Comparison of ENCODE assay signal across 1 cellular context in genomic region chr15:82963356-82964341, GRCh38.
TF ChIP-seq lines count a peak whose summit lies in the region.

No MANE protein-coding gene starts in this region.

TF ChIP-seq in SK-N-SH, 30 proteins besides CTCF, POLR2A, EP300 and RAD21 (continued from another document):
- TF ChIP-seq, protein P1, sequence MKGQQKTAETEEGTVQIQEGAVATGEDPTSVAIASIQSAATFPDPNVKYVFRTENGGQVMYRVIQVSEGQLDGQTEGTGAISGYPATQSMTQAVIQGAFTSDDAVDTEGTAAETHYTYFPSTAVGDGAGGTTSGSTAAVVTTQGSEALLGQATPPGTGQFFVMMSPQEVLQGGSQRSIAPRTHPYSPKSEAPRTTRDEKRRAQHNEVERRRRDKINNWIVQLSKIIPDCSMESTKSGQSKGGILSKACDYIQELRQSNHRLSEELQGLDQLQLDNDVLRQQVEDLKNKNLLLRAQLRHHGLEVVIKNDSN (IDR thresholded peaks at IDR 0.05; ENCODE audit: borderline replicate concordance, low read depth): no peak
- TF ChIP-seq YY1 (IDR thresholded peaks at IDR 0.05; ENCODE audit: low read depth): no peak
- no peak for TF ChIP-seq JUND (IDR thresholded peaks at IDR 0.05)
- TF ChIP-seq, protein P2, sequence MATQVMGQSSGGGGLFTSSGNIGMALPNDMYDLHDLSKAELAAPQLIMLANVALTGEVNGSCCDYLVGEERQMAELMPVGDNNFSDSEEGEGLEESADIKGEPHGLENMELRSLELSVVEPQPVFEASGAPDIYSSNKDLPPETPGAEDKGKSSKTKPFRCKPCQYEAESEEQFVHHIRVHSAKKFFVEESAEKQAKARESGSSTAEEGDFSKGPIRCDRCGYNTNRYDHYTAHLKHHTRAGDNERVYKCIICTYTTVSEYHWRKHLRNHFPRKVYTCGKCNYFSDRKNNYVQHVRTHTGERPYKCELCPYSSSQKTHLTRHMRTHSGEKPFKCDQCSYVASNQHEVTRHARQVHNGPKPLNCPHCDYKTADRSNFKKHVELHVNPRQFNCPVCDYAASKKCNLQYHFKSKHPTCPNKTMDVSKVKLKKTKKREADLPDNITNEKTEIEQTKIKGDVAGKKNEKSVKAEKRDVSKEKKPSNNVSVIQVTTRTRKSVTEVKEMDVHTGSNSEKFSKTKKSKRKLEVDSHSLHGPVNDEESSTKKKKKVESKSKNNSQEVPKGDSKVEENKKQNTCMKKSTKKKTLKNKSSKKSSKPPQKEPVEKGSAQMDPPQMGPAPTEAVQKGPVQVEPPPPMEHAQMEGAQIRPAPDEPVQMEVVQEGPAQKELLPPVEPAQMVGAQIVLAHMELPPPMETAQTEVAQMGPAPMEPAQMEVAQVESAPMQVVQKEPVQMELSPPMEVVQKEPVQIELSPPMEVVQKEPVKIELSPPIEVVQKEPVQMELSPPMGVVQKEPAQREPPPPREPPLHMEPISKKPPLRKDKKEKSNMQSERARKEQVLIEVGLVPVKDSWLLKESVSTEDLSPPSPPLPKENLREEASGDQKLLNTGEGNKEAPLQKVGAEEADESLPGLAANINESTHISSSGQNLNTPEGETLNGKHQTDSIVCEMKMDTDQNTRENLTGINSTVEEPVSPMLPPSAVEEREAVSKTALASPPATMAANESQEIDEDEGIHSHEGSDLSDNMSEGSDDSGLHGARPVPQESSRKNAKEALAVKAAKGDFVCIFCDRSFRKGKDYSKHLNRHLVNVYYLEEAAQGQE (IDR thresholded peaks at IDR 0.05; ENCODE audit: low read depth, low read length): no peak
- TF ChIP-seq, protein P3, sequence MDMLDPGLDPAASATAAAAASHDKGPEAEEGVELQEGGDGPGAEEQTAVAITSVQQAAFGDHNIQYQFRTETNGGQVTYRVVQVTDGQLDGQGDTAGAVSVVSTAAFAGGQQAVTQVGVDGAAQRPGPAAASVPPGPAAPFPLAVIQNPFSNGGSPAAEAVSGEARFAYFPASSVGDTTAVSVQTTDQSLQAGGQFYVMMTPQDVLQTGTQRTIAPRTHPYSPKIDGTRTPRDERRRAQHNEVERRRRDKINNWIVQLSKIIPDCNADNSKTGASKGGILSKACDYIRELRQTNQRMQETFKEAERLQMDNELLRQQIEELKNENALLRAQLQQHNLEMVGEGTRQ (IDR thresholded peaks at IDR 0.05; ENCODE audit: borderline replicate concordance, low read depth, low read length): no peak
- no peak for TF ChIP-seq SMC3 (IDR thresholded peaks at IDR 0.05; ENCODE audit: low read depth, low read length)
- TF ChIP-seq RXRA (IDR thresholded peaks at IDR 0.05; ENCODE audit: borderline replicate concordance, low read depth): no peak
- no peak for TF ChIP-seq ELF1 (IDR thresholded peaks at IDR 0.05)
- TF ChIP-seq TCF12 (IDR thresholded peaks at IDR 0.05): no peak
- TF ChIP-seq, protein P4, sequence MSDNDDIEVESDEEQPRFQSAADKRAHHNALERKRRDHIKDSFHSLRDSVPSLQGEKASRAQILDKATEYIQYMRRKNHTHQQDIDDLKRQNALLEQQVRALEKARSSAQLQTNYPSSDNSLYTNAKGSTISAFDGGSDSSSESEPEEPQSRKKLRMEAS (IDR thresholded peaks at IDR 0.05; ENCODE audit: low read depth): no peak
- TF ChIP-seq, protein P5, sequence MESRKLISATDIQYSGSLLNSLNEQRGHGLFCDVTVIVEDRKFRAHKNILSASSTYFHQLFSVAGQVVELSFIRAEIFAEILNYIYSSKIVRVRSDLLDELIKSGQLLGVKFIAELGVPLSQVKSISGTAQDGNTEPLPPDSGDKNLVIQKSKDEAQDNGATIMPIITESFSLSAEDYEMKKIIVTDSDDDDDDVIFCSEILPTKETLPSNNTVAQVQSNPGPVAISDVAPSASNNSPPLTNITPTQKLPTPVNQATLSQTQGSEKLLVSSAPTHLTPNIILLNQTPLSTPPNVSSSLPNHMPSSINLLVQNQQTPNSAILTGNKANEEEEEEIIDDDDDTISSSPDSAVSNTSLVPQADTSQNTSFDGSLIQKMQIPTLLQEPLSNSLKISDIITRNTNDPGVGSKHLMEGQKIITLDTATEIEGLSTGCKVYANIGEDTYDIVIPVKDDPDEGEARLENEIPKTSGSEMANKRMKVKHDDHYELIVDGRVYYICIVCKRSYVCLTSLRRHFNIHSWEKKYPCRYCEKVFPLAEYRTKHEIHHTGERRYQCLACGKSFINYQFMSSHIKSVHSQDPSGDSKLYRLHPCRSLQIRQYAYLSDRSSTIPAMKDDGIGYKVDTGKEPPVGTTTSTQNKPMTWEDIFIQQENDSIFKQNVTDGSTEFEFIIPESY (IDR thresholded peaks at IDR 0.05; ENCODE audit: borderline replicate concordance, low read depth): no peak
- no peak for TF ChIP-seq EZH2phosphoT487 (IDR thresholded peaks at IDR 0.05; ENCODE audit: borderline replicate concordance, low read depth)
- no peak for TF ChIP-seq GABPA (IDR thresholded peaks at IDR 0.05; ENCODE audit: low read depth)
- no peak for TF ChIP-seq TAF1 (IDR thresholded peaks at IDR 0.05; ENCODE audit: borderline replicate concordance, low read depth, low read length)
TF ChIP-seq in SK-N-SH: peak in this region for 0.
